ENCODE assay signal across 13 cellular contexts in the genomic region with DNA sequence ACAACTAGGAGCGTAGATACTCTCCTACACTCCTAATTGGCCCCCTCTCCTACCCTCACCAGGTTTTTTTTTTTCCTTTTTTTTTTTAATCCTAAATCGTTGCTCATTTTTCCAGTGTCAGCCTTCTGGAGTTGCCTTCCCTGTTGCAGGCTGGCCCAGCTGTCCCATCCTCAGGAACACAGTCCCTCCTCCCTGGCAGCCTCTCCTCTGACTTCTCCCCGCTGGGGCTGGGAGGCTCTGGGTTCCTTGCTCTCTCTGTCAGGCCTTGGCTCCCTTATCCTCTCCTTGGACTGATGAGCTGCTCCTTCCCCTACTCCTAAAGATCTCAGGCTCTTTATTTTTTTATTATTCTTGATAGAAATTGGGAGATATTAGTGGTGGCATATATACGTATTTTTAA.
DNase-seq lines count a peak whose midpoint lies in the region; ATAC-seq lines count a peak whose summit lies in the region.
"Had no signal": no experiment of that assay in that cellular context is flagged by ENCODE, and none has a peak within 500 bp of the region (broad histone marks: within the 10 kb centered on the region; RNA-seq: fewer than 3 reads in every experiment).

No MANE protein-coding gene starts in this region.

- no peak overlapping the region for H3K4me3 ChIP-seq in right cardiac atrium (ENCODE audit: low read length)
- H3K4me3 ChIP-seq: BLaER1 treated with 17β-estradiol and CSF1 and Interleukin-3, amounts not matched to agents 10 nM and 100 nM had no signal

- no peak overlapping the region for H3K27ac ChIP-seq in right cardiac atrium (ENCODE audit: low read length)
- H3K27ac ChIP-seq: BLaER1 treated with 17β-estradiol and CSF1 and Interleukin-3, amounts not matched to agents 10 nM and 100 nM had no signal

- H3K9me3 ChIP-seq in right cardiac atrium (ENCODE audit: control insufficient read depth, low read length) = no peaks in the 10 kb centered on the region
- H3K9me3 ChIP-seq: BLaER1 treated with 17β-estradiol and CSF1 and Interleukin-3, amounts not matched to agents 10 nM and 100 nM had no signal

- no peaks in the 10 kb centered on the region for H3K4me1 ChIP-seq in right cardiac atrium (ENCODE audit: control insufficient read depth, insufficient read depth, low read length)
- H3K4me1 ChIP-seq: BLaER1 treated with 17β-estradiol and CSF1 and Interleukin-3, amounts not matched to agents 10 nM and 100 nM had no signal

- no peaks in the 10 kb centered on the region for H3K27me3 ChIP-seq in right cardiac atrium (ENCODE audit: control insufficient read depth, insufficient read depth)
- H3K27me3 ChIP-seq: BLaER1 treated with 17β-estradiol and CSF1 and Interleukin-3, amounts not matched to agents 10 nM and 100 nM had no signal

- ATAC-seq in Right ventricle myocardium superior (ENCODE audit: poor library complexity) = peak; percentile 84
- peak; percentile 71 to 79 for ATAC-seq in right cardiac atrium
- ATAC-seq in HG02763 (IDR thresholded peaks at IDR 0.05; ENCODE audit: unreplicated experiment) = no peak
- ATAC-seq: CD8-positive, alpha-beta T cell had no signal

- DNase-seq in Right ventricle myocardium superior (peak; percentile 62), cardiac septum (ENCODE audit: low spot score) (no peak), right cardiac atrium (peak; percentile 59 to 83 (median 81)), posterior vena cava (ENCODE audit: low spot score) (peak; percentile 44), globus pallidus (ENCODE audit: low spot score) (no peak), 8988T (no peak)
- DNase-seq: Calu3; CD8-positive, alpha-beta T cell; DMS79 treated with DMSO at 0.1 percent for 48 hours; GF-D8; H9 had no signal

- intact Hi-C loops in Right ventricle myocardium superior (cut with DNase I) (no loop called here), cardiac septum (cut with DNase I) (no loop called here), right cardiac atrium (cut with DNase I) (loop anchor here in 1 of 4 donors (10.0 kb wide), 1 partner anchor 62 kb away; a partner anchor contains a TSS), posterior vena cava (cut with DNase I) (no loop called here)

- 61% methylated on average over 4 of the region's 4 CpGs for WGBS in right cardiac atrium

Comparison
In these comparisons a context has a peak if more than half of its experiments do, and no peak if none do; other contexts are left out.
1. DNase-seq: peak in Right ventricle myocardium superior (single experiment), right cardiac atrium (3 of 3) and posterior vena cava (single experiment); none in cardiac septum (single experiment), globus pallidus (single experiment) and 8988T (single experiment).